1 cellular context compared by ENCODE assay signal in the genomic region with DNA sequence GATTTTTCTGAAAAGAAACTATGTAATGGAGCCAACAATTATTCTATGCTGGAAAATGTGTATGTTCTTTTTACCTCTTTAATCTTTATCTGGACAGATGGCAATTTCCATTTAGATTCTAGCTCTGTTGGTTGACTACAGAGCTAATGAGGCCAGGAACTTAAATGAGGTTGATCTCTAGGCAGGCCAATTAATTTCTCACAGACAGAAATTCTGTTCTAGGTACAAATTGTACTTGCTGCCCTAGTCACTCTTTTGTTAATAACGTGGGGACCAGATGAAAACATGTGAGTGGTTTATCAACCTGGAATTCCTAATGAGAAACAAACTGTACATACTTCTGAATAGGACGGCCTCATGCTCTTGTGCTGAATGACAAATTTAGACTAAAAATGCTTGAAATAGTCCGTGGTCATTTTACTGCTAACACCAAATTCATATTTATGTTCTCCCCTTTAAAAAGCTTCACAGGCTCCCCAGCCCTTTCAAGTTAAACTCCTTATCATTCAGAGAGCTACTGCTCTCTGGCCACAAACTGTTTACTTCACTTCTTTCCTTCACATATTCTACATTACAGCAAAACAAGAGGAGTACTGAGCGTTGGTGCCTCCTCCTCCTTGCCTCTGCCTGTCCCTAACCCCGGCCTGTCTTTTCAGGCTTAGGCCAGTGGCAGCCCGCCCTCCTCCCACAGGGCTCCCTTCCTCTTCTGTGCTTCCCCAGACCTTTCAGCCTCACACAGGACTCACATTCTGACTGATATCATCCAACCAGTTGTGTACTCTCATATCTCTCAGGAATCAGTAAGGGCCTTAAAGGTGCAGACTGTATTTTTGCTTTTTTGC.
TF ChIP-seq lines count a peak whose summit lies in the region.

No MANE protein-coding gene starts in this region.

TF ChIP-seq in WTC11, 78 proteins besides CTCF, POLR2A, EP300 and RAD21 (continued from another document):
- TF ChIP-seq, protein P1, sequence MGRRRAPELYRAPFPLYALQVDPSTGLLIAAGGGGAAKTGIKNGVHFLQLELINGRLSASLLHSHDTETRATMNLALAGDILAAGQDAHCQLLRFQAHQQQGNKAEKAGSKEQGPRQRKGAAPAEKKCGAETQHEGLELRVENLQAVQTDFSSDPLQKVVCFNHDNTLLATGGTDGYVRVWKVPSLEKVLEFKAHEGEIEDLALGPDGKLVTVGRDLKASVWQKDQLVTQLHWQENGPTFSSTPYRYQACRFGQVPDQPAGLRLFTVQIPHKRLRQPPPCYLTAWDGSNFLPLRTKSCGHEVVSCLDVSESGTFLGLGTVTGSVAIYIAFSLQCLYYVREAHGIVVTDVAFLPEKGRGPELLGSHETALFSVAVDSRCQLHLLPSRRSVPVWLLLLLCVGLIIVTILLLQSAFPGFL (CRISPR knock-in tag; IDR thresholded peaks at IDR 0.05; ENCODE audit: borderline replicate concordance) = no peak
- TF ChIP-seq, protein P2, sequence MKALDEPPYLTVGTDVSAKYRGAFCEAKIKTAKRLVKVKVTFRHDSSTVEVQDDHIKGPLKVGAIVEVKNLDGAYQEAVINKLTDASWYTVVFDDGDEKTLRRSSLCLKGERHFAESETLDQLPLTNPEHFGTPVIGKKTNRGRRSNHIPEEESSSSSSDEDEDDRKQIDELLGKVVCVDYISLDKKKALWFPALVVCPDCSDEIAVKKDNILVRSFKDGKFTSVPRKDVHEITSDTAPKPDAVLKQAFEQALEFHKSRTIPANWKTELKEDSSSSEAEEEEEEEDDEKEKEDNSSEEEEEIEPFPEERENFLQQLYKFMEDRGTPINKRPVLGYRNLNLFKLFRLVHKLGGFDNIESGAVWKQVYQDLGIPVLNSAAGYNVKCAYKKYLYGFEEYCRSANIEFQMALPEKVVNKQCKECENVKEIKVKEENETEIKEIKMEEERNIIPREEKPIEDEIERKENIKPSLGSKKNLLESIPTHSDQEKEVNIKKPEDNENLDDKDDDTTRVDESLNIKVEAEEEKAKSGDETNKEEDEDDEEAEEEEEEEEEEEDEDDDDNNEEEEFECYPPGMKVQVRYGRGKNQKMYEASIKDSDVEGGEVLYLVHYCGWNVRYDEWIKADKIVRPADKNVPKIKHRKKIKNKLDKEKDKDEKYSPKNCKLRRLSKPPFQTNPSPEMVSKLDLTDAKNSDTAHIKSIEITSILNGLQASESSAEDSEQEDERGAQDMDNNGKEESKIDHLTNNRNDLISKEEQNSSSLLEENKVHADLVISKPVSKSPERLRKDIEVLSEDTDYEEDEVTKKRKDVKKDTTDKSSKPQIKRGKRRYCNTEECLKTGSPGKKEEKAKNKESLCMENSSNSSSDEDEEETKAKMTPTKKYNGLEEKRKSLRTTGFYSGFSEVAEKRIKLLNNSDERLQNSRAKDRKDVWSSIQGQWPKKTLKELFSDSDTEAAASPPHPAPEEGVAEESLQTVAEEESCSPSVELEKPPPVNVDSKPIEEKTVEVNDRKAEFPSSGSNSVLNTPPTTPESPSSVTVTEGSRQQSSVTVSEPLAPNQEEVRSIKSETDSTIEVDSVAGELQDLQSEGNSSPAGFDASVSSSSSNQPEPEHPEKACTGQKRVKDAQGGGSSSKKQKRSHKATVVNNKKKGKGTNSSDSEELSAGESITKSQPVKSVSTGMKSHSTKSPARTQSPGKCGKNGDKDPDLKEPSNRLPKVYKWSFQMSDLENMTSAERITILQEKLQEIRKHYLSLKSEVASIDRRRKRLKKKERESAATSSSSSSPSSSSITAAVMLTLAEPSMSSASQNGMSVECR (CRISPR knock-in tag; IDR thresholded peaks at IDR 0.05; ENCODE audit: borderline replicate concordance) = no peak
- TF ChIP-seq ZNF219 (CRISPR knock-in tag; IDR thresholded peaks at IDR 0.05; ENCODE audit: borderline replicate concordance) (no peak), ESRRA (CRISPR knock-in tag; IDR thresholded peaks at IDR 0.05; ENCODE audit: borderline replicate concordance) (no peak), ZNF671 (CRISPR knock-in tag; IDR thresholded peaks at IDR 0.05) (no peak)
- TF ChIP-seq, protein P3, sequence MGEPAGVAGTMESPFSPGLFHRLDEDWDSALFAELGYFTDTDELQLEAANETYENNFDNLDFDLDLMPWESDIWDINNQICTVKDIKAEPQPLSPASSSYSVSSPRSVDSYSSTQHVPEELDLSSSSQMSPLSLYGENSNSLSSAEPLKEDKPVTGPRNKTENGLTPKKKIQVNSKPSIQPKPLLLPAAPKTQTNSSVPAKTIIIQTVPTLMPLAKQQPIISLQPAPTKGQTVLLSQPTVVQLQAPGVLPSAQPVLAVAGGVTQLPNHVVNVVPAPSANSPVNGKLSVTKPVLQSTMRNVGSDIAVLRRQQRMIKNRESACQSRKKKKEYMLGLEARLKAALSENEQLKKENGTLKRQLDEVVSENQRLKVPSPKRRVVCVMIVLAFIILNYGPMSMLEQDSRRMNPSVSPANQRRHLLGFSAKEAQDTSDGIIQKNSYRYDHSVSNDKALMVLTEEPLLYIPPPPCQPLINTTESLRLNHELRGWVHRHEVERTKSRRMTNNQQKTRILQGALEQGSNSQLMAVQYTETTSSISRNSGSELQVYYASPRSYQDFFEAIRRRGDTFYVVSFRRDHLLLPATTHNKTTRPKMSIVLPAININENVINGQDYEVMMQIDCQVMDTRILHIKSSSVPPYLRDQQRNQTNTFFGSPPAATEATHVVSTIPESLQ (CRISPR knock-in tag; IDR thresholded peaks at IDR 0.05) = no peak
